In the genomic region with DNA sequence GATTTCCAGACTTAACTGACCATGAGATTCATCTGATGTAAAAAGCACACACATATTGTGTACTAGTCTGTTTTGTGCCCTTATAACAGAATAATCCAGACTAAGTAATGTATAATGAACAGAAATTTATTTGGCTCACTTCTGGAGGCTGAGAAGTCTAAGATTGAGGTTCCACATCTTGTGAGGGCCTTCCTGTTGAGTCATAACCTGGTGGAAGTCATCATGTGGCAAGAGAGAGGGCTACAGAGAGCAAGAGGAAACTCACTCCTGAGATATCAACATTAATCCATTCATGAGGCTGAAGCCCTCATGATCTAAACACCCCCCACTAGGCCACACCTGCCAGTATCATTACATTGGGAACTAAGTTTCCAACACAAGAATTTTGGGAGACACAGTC, we compare ENCODE assay signal across 32 cellular contexts.
DNase-seq lines count a peak whose midpoint lies in the region; ATAC-seq, FAIRE-seq and TF ChIP-seq lines count a peak whose summit lies in the region.
"Had no signal": no experiment of that assay in that cellular context is flagged by ENCODE, and none has a peak within 500 bp of the region (broad histone marks: within the 10 kb centered on the region; RNA-seq: fewer than 3 reads in every experiment).

No MANE protein-coding gene starts in this region.

- H3K27me3 ChIP-seq in mammary epithelial cell (ENCODE audit: insufficient read depth, low read length) (no peaks in the 10 kb centered on the region), SJCRH30 (no peaks in the 10 kb centered on the region)
- H3K27me3 ChIP-seq: SJSA1, vagina had no signal

- H3K9me3 Mint-ChIP-seq in MCF 10A (ENCODE audit: unreplicated experiment), result peaks cover 9% of the 10 kb centered on the region

- no peak overlapping the region for H3K9ac ChIP-seq in mammary epithelial cell (ENCODE audit: insufficient read depth, low read length)

- peak overlapping the region; percentile 76 for H2AFZ ChIP-seq in mammary epithelial cell (ENCODE audit: low read depth, low read length)

- peaks cover 7% of the 10 kb centered on the region for H3K4me1 ChIP-seq in mammary epithelial cell (ENCODE audit: insufficient read depth, low read length)
- H3K4me1 ChIP-seq in SJCRH30, result peaks cover 22% of the 10 kb centered on the region
- H3K4me1 ChIP-seq: SJSA1, vagina had no signal

- H3K79me2 ChIP-seq in mammary epithelial cell (ENCODE audit: insufficient read depth, low read length), result no peaks in the 10 kb centered on the region

- FAIRE-seq in urothelium cell line (lab: Jason Lieb, UNC), result no peak
- FAIRE-seq: G401.6 had no signal

- TF ChIP-seq CTCF in mammary epithelial cell (conservative IDR thresholded peaks at IDR 0.05 in 1 of 2, IDR thresholded peaks at IDR 0.05 in 1 of 2; ENCODE audit: extremely low read depth in 1 of 2, insufficient read depth in 1 of 2, low read depth in 1 of 2, low read length in 2 of 2) (no peak), MCF 10A (IDR thresholded peaks at IDR 0.05; ENCODE audit: unreplicated experiment) (no peak), fibroblast of mammary gland (conservative IDR thresholded peaks at IDR 0.05; ENCODE audit: control insufficient read depth, insufficient read depth, low read depth, low read length) (no peak)

- CTCF ChIA-PET in mammary epithelial cell (lab: Charles Lee; ENCODE audit: low non-redundant PET), result no interaction called here
- CTCF ChIA-PET in MCF 10A (lab: Yijun Ruan, JAX), result interaction anchor here (0.6 kb wide), 1 partner anchor 95 kb away, joined by 3 read pairs; no protein-coding TSS in a partner anchor

- H3K9me3 ChIP-seq in mammary epithelial cell (replicated peaks; ENCODE audit: insufficient read depth, low read length) (no peaks in the 10 kb centered on the region), SJCRH30 (replicated peaks) (peaks cover 3% of the 10 kb centered on the region; the same call in 1 of the 2 replicates)
- H3K9me3 ChIP-seq: SJSA1, thoracic aorta, vagina had no signal

- no peaks in the 10 kb centered on the region for H3K36me3 Mint-ChIP-seq in MCF 10A (ENCODE audit: insufficient read depth, unreplicated experiment)
- H3K36me3 Mint-ChIP-seq: activated CD8-positive, alpha-beta memory T cell treated with anti-CD3 and anti-CD28 coated beads, Interleukin-2, amount 10 ng/mL, durations not matched to agents 7 days and 5 days; brain; CD8-positive, alpha-beta T cell; naive thymus-derived CD4-positive, alpha-beta T cell had no signal

- H3K27ac Mint-ChIP-seq in MCF 10A (ENCODE audit: low read depth, unreplicated experiment), result no peak overlapping the region
- H3K27ac Mint-ChIP-seq: activated CD8-positive, alpha-beta memory T cell treated with anti-CD3 and anti-CD28 coated beads, Interleukin-2, amount 10 ng/mL, durations not matched to agents 7 days and 5 days; activated T-cell treated with anti-CD3 and anti-CD28 coated beads, Interleukin-2, amount 50 U/mL, for 72 hours; brain; CD8-positive, alpha-beta T cell; mesothelial cell of epicardium; naive thymus-derived CD4-positive, alpha-beta T cell; stimulated activated naive CD8-positive, alpha-beta T cell treated with anti-CD3 and anti-CD28 coated beads, Interleukin-15, Interleukin-2, amounts not matched to agents 100 ng/mL and 50 ng/mL, for 24 hours had no signal

- H3K4me3 ChIP-seq in mammary epithelial cell (replicated peaks in 1 of 3; ENCODE audit: insufficient read depth in 1 of 3, low read depth in 2 of 3, low read length in 3 of 3), result no peak overlapping the region
- H3K4me3 ChIP-seq in SJCRH30, result no peak overlapping the region
- H3K4me3 ChIP-seq in fibroblast of mammary gland (ENCODE audit: control insufficient read depth, low read depth, low read length), result no peak overlapping the region
- H3K4me3 ChIP-seq: SJSA1, thoracic aorta, vagina had no signal

- H3K4me1 Mint-ChIP-seq in MCF 10A (ENCODE audit: insufficient read depth, unreplicated experiment), result no peaks in the 10 kb centered on the region
- H3K4me1 Mint-ChIP-seq: activated CD8-positive, alpha-beta memory T cell treated with anti-CD3 and anti-CD28 coated beads, Interleukin-2, amount 10 ng/mL, durations not matched to agents 7 days and 5 days; naive thymus-derived CD4-positive, alpha-beta T cell had no signal

- H3K27me3 Mint-ChIP-seq in MCF 10A (ENCODE audit: insufficient read depth, unreplicated experiment), result no peaks in the 10 kb centered on the region
- H3K27me3 Mint-ChIP-seq: activated CD8-positive, alpha-beta memory T cell treated with anti-CD3 and anti-CD28 coated beads, Interleukin-2, amount 10 ng/mL, durations not matched to agents 7 days and 5 days; brain; stimulated activated naive CD8-positive, alpha-beta T cell treated with anti-CD3 and anti-CD28 coated beads, Interleukin-15, Interleukin-2, amounts not matched to agents 100 ng/mL and 50 ng/mL, for 24 hours had no signal

- intact Hi-C loops in mammary epithelial cell (cut with micrococcal nuclease) (no loop called here), MCF 10A (cut with micrococcal nuclease) (no loop called here)

- H3K36me3 ChIP-seq in mammary epithelial cell (ENCODE audit: insufficient read depth, low read length) (no peaks in the 10 kb centered on the region), SJCRH30 (no peaks in the 10 kb centered on the region)
- H3K36me3 ChIP-seq: SJSA1, thoracic aorta, vagina had no signal

- in situ Hi-C loops in mammary epithelial cell (cut with MboI; ENCODE audit: low sequenced_read_pairs in 2 of 2), result no loop called here

- ATAC-seq in HG02642 (IDR thresholded peaks at IDR 0.05; ENCODE audit: poor library complexity, unreplicated experiment) (no peak), HG02759 (IDR thresholded peaks at IDR 0.05; ENCODE audit: unreplicated experiment) (no peak), GM21360 (IDR thresholded peaks at IDR 0.05; ENCODE audit: unreplicated experiment) (no peak)
- ATAC-seq: activated CD8-positive, alpha-beta memory T cell treated with anti-CD3 and anti-CD28 coated beads, Interleukin-2, amount 10 ng/mL, durations not matched to agents 7 days and 5 days; activated T-cell treated with anti-CD3 and anti-CD28 coated beads, Interleukin-2, amount 50 U/mL, for 72 hours; CD8-positive, alpha-beta T cell; esophagus mucosa; HCT116; left ventricle myocardium superior; naive thymus-derived CD4-positive, alpha-beta T cell had no signal

- dilution Hi-C loops in mammary epithelial cell (cut with HindIII; ENCODE audit: low sequenced_read_pairs), result no loop called here

- peak; percentile 43 for DNase-seq in mammary epithelial cell
- DNase-seq in MCF 10A (ENCODE audit: unreplicated experiment), result no peak
- peak; percentile 15 to 46 for DNase-seq in SJCRH30
- peak; percentile 28 for DNase-seq in fibroblast of mammary gland (ENCODE audit: low read depth)
- DNase-seq in urothelium cell line (ENCODE audit: low spot score), result no peak
- DNase-seq: activated CD4-positive, CD25-positive, alpha-beta regulatory T cell; activated CD8-positive, alpha-beta memory T cell treated with anti-CD3 and anti-CD28 coated beads, Interleukin-2, amount 10 ng/mL, durations not matched to agents 7 days and 5 days; activated naive CD4-positive, alpha-beta T cell; activated T-cell treated with anti-CD3 and anti-CD28 coated beads, Interleukin-2, amount 50 U/mL, for 72 hours; CD8-positive, alpha-beta T cell; DMS153; effector memory CD4-positive, alpha-beta T cell; islet precursor cell; left ventricle myocardium superior; naive thymus-derived CD4-positive, alpha-beta T cell; NCI-H1417; NCI-H2081 treated with DMSO at 0.1 percent for 48 hours; NCI-H446; NCI-H82 had no signal

- H3K27ac ChIP-seq in mammary epithelial cell (ENCODE audit: insufficient read depth, low read depth, low read length) (no peak overlapping the region), SJCRH30 (no peak overlapping the region)
- H3K27ac ChIP-seq: 22Rv1, SJSA1, thoracic aorta, vagina had no signal

- POLR2A ChIA-PET in MCF 10A (lab: Yijun Ruan, JAX), result no interaction called here

- no peak overlapping the region for H3K4me3 Mint-ChIP-seq in MCF 10A (ENCODE audit: unreplicated experiment)
- H3K4me3 Mint-ChIP-seq: activated CD8-positive, alpha-beta memory T cell treated with anti-CD3 and anti-CD28 coated beads, Interleukin-2, amount 10 ng/mL, durations not matched to agents 7 days and 5 days; activated T-cell treated with anti-CD3 and anti-CD28 coated beads, Interleukin-2, amount 50 U/mL, for 72 hours; brain; CD8-positive, alpha-beta T cell; mesothelial cell of epicardium; naive thymus-derived CD4-positive, alpha-beta T cell; stimulated activated naive CD8-positive, alpha-beta T cell treated with anti-CD3 and anti-CD28 coated beads, Interleukin-15, Interleukin-2, amounts not matched to agents 100 ng/mL and 50 ng/mL, for 24 hours had no signal

- H3K4me2 ChIP-seq in mammary epithelial cell (ENCODE audit: insufficient read depth, low read depth, low read length), result no peak overlapping the region

- H4K20me1 ChIP-seq in mammary epithelial cell (ENCODE audit: insufficient read depth, low read length), result no peaks in the 10 kb centered on the region

- BruUV-seq in mammary epithelial cell (replicated peaks; lab: Mats Ljungman, UMichigan), result no TSS peak
- BruUV-seq in MCF 10A (replicated peaks; lab: Mats Ljungman, UMichigan), result no TSS peak

Comparison
In these comparisons a context has a peak if more than half of its experiments do, and no peak if none do; other contexts are left out.
1. DNase-seq: peak in mammary epithelial cell (single experiment), SJCRH30 (2 of 2) and fibroblast of mammary gland (single experiment); none in MCF 10A (single experiment) and urothelium cell line (single experiment).